ENCODE assay signal across 8 cellular contexts in the genomic region with DNA sequence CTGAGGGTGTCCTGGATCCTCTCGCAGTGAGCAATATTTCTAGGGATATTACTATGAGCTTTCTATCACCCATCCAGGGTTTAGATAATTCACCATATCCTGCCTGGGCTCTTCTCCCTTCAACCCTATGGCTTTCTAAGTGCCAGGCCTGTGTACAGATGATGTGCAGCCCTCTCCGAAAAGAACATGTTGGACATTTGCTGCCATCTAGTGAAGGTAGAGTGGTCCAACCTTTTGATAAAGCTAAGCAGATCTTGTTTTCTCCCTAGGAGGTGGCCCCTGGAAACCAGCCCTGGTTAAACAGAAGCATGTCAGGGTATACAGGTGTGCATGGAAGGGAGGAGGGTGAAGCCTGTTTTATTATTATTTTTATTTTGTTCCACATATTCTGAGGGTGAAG. TPM values are rescaled to one million over a fixed set of nuclear protein-coding genes. Genes with fewer than 3 reads are reported as not detected.
DNase-seq lines count a peak whose midpoint lies in the region; ATAC-seq and TF ChIP-seq lines count a peak whose summit lies in the region.

No MANE protein-coding gene starts in this region.

- H3K36me3 ChIP-seq in effector memory CD4-positive, alpha-beta T cell (ENCODE audit: control insufficient read depth, insufficient read depth, low read length): no peaks in the 10 kb centered on the region

- no peak overlapping the region for H3K27ac Mint-ChIP-seq in stimulated activated naive CD8-positive, alpha-beta T cell treated with anti-CD3 and anti-CD28 coated beads, Interleukin-15, amount 100 ng/mL, for 72 hours
- no peak overlapping the region for H3K27ac Mint-ChIP-seq in stimulated activated memory B cell treated with anti-CD40 and anti-IgM and Interleukin-4, amounts not matched to agents 10 μg/mL and 1 μg/mL and 100 μg/mL, for 72 hours

- H3K9me3 ChIP-seq in effector memory CD4-positive, alpha-beta T cell (ENCODE audit: control insufficient read depth, low read length): no peaks in the 10 kb centered on the region

- H3K4me3 Mint-ChIP-seq in stimulated activated naive CD8-positive, alpha-beta T cell treated with anti-CD3 and anti-CD28 coated beads, Interleukin-15, amount 100 ng/mL, for 72 hours: no peak overlapping the region
- no peak overlapping the region for H3K4me3 Mint-ChIP-seq in stimulated activated memory B cell treated with anti-CD40 and anti-IgM and Interleukin-4, amounts not matched to agents 10 μg/mL and 1 μg/mL and 100 μg/mL, for 72 hours

- H3K4me1 ChIP-seq in effector memory CD4-positive, alpha-beta T cell (ENCODE audit: control insufficient read depth, insufficient read depth, low read length, poor library complexity, severe bottlenecking): no peaks in the 10 kb centered on the region

- H3K4me1 Mint-ChIP-seq in stimulated activated naive CD8-positive, alpha-beta T cell treated with anti-CD3 and anti-CD28 coated beads, Interleukin-15, amount 100 ng/mL, for 72 hours: no peaks in the 10 kb centered on the region
- H3K4me1 Mint-ChIP-seq in stimulated activated memory B cell treated with anti-CD40 and anti-IgM and Interleukin-4, amounts not matched to agents 10 μg/mL and 1 μg/mL and 100 μg/mL, for 72 hours: no peaks in the 10 kb centered on the region

- H3K9me3 Mint-ChIP-seq in stimulated activated naive CD8-positive, alpha-beta T cell treated with anti-CD3 and anti-CD28 coated beads, Interleukin-15, amount 100 ng/mL, for 72 hours: no peaks in the 10 kb centered on the region
- H3K9me3 Mint-ChIP-seq in stimulated activated memory B cell treated with anti-CD40 and anti-IgM and Interleukin-4, amounts not matched to agents 10 μg/mL and 1 μg/mL and 100 μg/mL, for 72 hours: no peaks in the 10 kb centered on the region

- no peak overlapping the region for H3K27ac ChIP-seq in effector memory CD4-positive, alpha-beta T cell (ENCODE audit: insufficient read depth, low read length, poor library complexity, severe bottlenecking)

- H3K36me3 Mint-ChIP-seq in stimulated activated memory B cell treated with anti-CD40 and anti-IgM and Interleukin-4, amounts not matched to agents 10 μg/mL and 1 μg/mL and 100 μg/mL, for 72 hours: no peaks in the 10 kb centered on the region

- H3K27me3 ChIP-seq in effector memory CD4-positive, alpha-beta T cell (replicated peaks; ENCODE audit: control insufficient read depth, insufficient read depth, low read length, poor library complexity, severe bottlenecking): peaks cover 5% of the 10 kb centered on the region

- ATAC-seq in stimulated activated naive CD8-positive, alpha-beta T cell treated with anti-CD3 and anti-CD28 coated beads, Interleukin-15, amount 100 ng/mL, for 72 hours: peak; percentile 74
- ATAC-seq in stimulated activated naive CD8-positive, alpha-beta T cell treated with anti-CD3 and anti-CD28 coated beads, Interleukin-15, Interleukin-2, amounts not matched to agents 100 U/mL and 50 U/mL, for 24 hours: no peak
- ATAC-seq in SK-N-SH treated with all-trans-retinoic acid at 6 μM for 48 hours: peak; percentile 99
- ATAC-seq in Right ventricle myocardium superior (ENCODE audit: poor library complexity): peak; percentile 92
- no peak for ATAC-seq in GM18870 (IDR thresholded peaks at IDR 0.05; ENCODE audit: unreplicated experiment)
- ATAC-seq in GM21526 (IDR thresholded peaks at IDR 0.05; ENCODE audit: low FRiP score, unreplicated experiment): no peak
- ATAC-seq in stimulated activated memory B cell treated with anti-CD40 and anti-IgM and Interleukin-4, amounts not matched to agents 10 μg/mL and 1 μg/mL and 100 μg/mL, for 72 hours: no peak

- intact Hi-C loops in Right ventricle myocardium superior (cut with DNase I): loop anchor here (5.0 to 10.0 kb wide), 3 partner anchors 157 to 349 kb away; a partner anchor contains a TSS

- peaks cover 26% of the 10 kb centered on the region for H3K27me3 Mint-ChIP-seq in stimulated activated naive CD8-positive, alpha-beta T cell treated with anti-CD3 and anti-CD28 coated beads, Interleukin-15, amount 100 ng/mL, for 72 hours
- H3K27me3 Mint-ChIP-seq in stimulated activated memory B cell treated with anti-CD40 and anti-IgM and Interleukin-4, amounts not matched to agents 10 μg/mL and 1 μg/mL and 100 μg/mL, for 72 hours: peaks cover 24% of the 10 kb centered on the region

- H3K4me3 ChIP-seq in effector memory CD4-positive, alpha-beta T cell (ENCODE audit: insufficient read depth, low read depth, low read length, poor library complexity, severe bottlenecking): no peak overlapping the region

- DNase-seq in stimulated activated naive CD8-positive, alpha-beta T cell treated with anti-CD3 and anti-CD28 coated beads, Interleukin-15, amount 100 ng/mL, for 72 hours: peak; percentile 20 to 21
- no peak for DNase-seq in stimulated activated naive CD8-positive, alpha-beta T cell treated with anti-CD3 and anti-CD28 coated beads, Interleukin-15, Interleukin-2, amounts not matched to agents 100 U/mL and 50 U/mL, for 24 hours
- no peak for DNase-seq in Right ventricle myocardium superior
- no peak for DNase-seq in effector memory CD4-positive, alpha-beta T cell

TF ChIP-seq in SK-N-SH treated with all-trans-retinoic acid at 6 μM for 48 hours, 23 proteins besides CTCF, POLR2A, EP300 and RAD21:
- TF ChIP-seq OSR1 (CRISPR knock-in tag; IDR thresholded peaks at IDR 0.05) (no peak), ISL1 (CRISPR knock-in tag; IDR thresholded peaks at IDR 0.05) (no peak), TOX (CRISPR knock-in tag; IDR thresholded peaks at IDR 0.05; ENCODE audit: borderline replicate concordance) (no peak), CSDC2 (CRISPR knock-in tag; IDR thresholded peaks at IDR 0.05) (no peak), ZC3H10 (CRISPR knock-in tag; IDR thresholded peaks at IDR 0.05) (no peak)

RNA-seq across cellular contexts. Expression of a gene that starts 27.9 kb away (rescaled TPM):
- total RNA-seq in Right ventricle myocardium superior: 0.08 TPM

Comparison
In these comparisons a context has a peak if more than half of its experiments do, and no peak if none do; other contexts are left out.
1. ATAC-seq: peak in stimulated activated naive CD8-positive, alpha-beta T cell treated with anti-CD3 and anti-CD28 coated beads, Interleukin-15, amount 100 ng/mL, for 72 hours (single experiment), SK-N-SH treated with all-trans-retinoic acid at 6 μM for 48 hours (single experiment) and Right ventricle myocardium superior (single experiment); none in stimulated activated naive CD8-positive, alpha-beta T cell treated with anti-CD3 and anti-CD28 coated beads, Interleukin-15, Interleukin-2, amounts not matched to agents 100 U/mL and 50 U/mL, for 24 hours (single experiment), GM18870 (single experiment), GM21526 (single experiment) and stimulated activated memory B cell treated with anti-CD40 and anti-IgM and Interleukin-4, amounts not matched to agents 10 μg/mL and 1 μg/mL and 100 μg/mL, for 72 hours (single experiment).
2. DNase-seq: peak in stimulated activated naive CD8-positive, alpha-beta T cell treated with anti-CD3 and anti-CD28 coated beads, Interleukin-15, amount 100 ng/mL, for 72 hours (2 of 2); none in stimulated activated naive CD8-positive, alpha-beta T cell treated with anti-CD3 and anti-CD28 coated beads, Interleukin-15, Interleukin-2, amounts not matched to agents 100 U/mL and 50 U/mL, for 24 hours (single experiment), Right ventricle myocardium superior (single experiment) and effector memory CD4-positive, alpha-beta T cell (0 of 3).